ENCODE assay signal across 16 cellular contexts in the genomic region with DNA sequence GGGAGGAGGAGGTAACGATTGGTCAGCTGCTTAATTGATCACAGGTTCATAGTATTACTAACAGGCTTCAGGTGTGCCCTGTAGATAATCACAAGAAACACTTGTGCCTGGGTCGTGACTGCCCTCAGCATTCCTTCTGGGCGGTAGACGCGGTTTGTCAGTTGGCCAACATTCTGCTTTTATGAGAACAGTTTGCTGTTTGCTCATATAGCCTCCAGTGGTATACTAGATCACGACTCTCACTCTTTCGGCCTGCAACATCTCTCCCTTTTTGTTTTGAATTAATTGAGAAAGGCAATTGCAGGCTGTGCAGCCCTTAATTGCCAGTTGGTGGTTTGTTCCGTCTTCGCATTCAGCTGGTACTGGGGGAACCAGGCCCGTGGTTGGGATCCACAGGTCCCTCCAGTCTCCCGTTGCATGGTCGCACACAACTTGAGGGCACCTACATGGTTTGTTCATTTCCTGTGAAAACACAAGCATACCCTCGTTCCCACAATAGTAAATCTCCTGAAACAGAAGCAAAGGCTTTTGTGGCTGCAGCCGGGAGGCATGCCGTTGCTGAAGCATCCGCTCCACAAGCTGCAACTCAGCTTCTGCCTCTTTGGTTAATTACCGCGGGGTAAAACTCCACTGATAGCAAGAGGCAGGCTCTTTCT. TPM values are rescaled to one million over a fixed set of nuclear protein-coding genes. Genes with fewer than 3 reads are reported as not detected.
DNase-seq lines count a peak whose midpoint lies in the region.
"Had no signal": no experiment of that assay in that cellular context is flagged by ENCODE, and none has a peak within 500 bp of the region (broad histone marks: within the 10 kb centered on the region; RNA-seq: fewer than 3 reads in every experiment).

No MANE protein-coding gene starts in this region.

- no peak overlapping the region for H2BK5ac ChIP-seq in neuronal stem cell (ENCODE audit: low read length)

- H3K4ac ChIP-seq in neuronal stem cell (ENCODE audit: low read length): no peak overlapping the region

- peaks cover 0 to 4% of the 10 kb centered on the region in 2 donors for H3K4me1 ChIP-seq in neuronal stem cell (ENCODE audit: control insufficient read depth in 2 of 2, insufficient read depth in 1 of 2, low read depth in 1 of 2, low read length in 2 of 2)

- no peak overlapping the region for H3K18ac ChIP-seq in neuronal stem cell (ENCODE audit: low read length)

- no peaks in the 10 kb centered on the region for H3K36me3 ChIP-seq in H7 (replicated peaks; ENCODE audit: control insufficient read depth, insufficient read depth, low read length)
- no peaks in the 10 kb centered on the region for H3K36me3 ChIP-seq in neuronal stem cell (replicated peaks in 1 of 2; ENCODE audit: control insufficient read depth in 2 of 2, insufficient read depth in 2 of 2, low read length in 2 of 2)

- H2BK120ac ChIP-seq in neuronal stem cell (ENCODE audit: low read depth, low read length): no peak overlapping the region

- H3K27ac ChIP-seq in neuronal stem cell (replicated peaks; ENCODE audit: low read length): peak overlapping the region; percentile 41
- H3K27ac ChIP-seq: dorsolateral prefrontal cortex had no signal

- no peak overlapping the region for H3K14ac ChIP-seq in neuronal stem cell (ENCODE audit: low read length)

- peaks cover 7% of the 10 kb centered on the region for H3K4me1 Mint-ChIP-seq in T-helper 2 cell treated with Interferon-gamma antibody and Interleukin-4, amounts not matched to agents 5 μg/mL and 100 μg/mL, for 36 hours (ENCODE audit: low read depth)
- H3K4me1 Mint-ChIP-seq in activated naive CD8-positive, alpha-beta T cell treated with anti-CD3 and anti-CD28 coated beads for 36 hours: peaks cover 13% of the 10 kb centered on the region

- H3K9me3 ChIP-seq in neuronal stem cell (replicated peaks in 1 of 2; ENCODE audit: control insufficient read depth in 2 of 2, insufficient read depth in 1 of 2, low read depth in 1 of 2, low read length in 2 of 2): peaks cover 3 to 6% of the 10 kb centered on the region in 2 donors

- H3K4me2 ChIP-seq in neuronal stem cell (ENCODE audit: insufficient read depth, low read length, poor library complexity, severe bottlenecking): no peak overlapping the region

- H3K4me3 ChIP-seq in H7 (ENCODE audit: insufficient read depth, low read depth, low read length) (no peak overlapping the region), neuronal stem cell (ENCODE audit: low read length in 2 of 2) (no peak overlapping the region)
- H3K4me3 ChIP-seq: dorsolateral prefrontal cortex had no signal

- H3K4me3 Mint-ChIP-seq in T-helper 2 cell treated with Interferon-gamma antibody and Interleukin-4, amounts not matched to agents 5 μg/mL and 100 μg/mL, for 36 hours: peak overlapping the region; percentile 47
- peak overlapping the region; percentile 20 for H3K4me3 Mint-ChIP-seq in activated naive CD8-positive, alpha-beta T cell treated with anti-CD3 and anti-CD28 coated beads for 36 hours

- no peak overlapping the region for H3K9ac ChIP-seq in neuronal stem cell (ENCODE audit: low read depth, low read length, poor library complexity)

- no peak overlapping the region for H2AFZ ChIP-seq in neuronal stem cell (ENCODE audit: low read length)

- no peak overlapping the region for H4K8ac ChIP-seq in neuronal stem cell (ENCODE audit: low read depth, low read length)

- H2BK15ac ChIP-seq in neuronal stem cell (ENCODE audit: low read length): no peak overlapping the region

- no peaks in the 10 kb centered on the region for H3K27me3 ChIP-seq in H7 (ENCODE audit: control insufficient read depth, insufficient read depth, low read length)
- peaks cover 0 to 12% (median 0%) of the 10 kb centered on the region in 3 experiments for H3K27me3 ChIP-seq in neuronal stem cell (ENCODE audit: control insufficient read depth in 3 of 3, insufficient read depth in 3 of 3, low read depth in 1 of 3, low read length in 3 of 3)
- H3K27me3 ChIP-seq: dorsolateral prefrontal cortex had no signal

- H4K91ac ChIP-seq in neuronal stem cell (ENCODE audit: low read depth, low read length, poor library complexity): no peak overlapping the region

- H3K23ac ChIP-seq in neuronal stem cell (ENCODE audit: low read depth, low read length, poor library complexity): no peak overlapping the region

- peaks cover 18% of the 10 kb centered on the region for H3K27me3 Mint-ChIP-seq in T-helper 2 cell treated with Interferon-gamma antibody and Interleukin-4, amounts not matched to agents 5 μg/mL and 100 μg/mL, for 36 hours (ENCODE audit: low read depth)
- no peaks in the 10 kb centered on the region for H3K27me3 Mint-ChIP-seq in activated naive CD8-positive, alpha-beta T cell treated with anti-CD3 and anti-CD28 coated beads for 36 hours
- H3K27me3 Mint-ChIP-seq: naive B cell had no signal

- DNase-seq in T-helper 2 cell treated with Interferon-gamma antibody and Interleukin-4, amounts not matched to agents 5 μg/mL and 100 μg/mL, for 36 hours (ENCODE audit: low spot score): no peak
- no peak for DNase-seq in T-helper 2 cell
- DNase-seq in H7: peak; percentile 24
- no peak for DNase-seq in activated naive CD8-positive, alpha-beta T cell treated with anti-CD3 and anti-CD28 coated beads for 36 hours
- no peak for DNase-seq in neuronal stem cell (ENCODE audit: low spot score)
- no peak for DNase-seq in Ammon's horn (ENCODE audit: low spot score)
- DNase-seq in stimulated activated CD4-positive, alpha-beta T cell treated with anti-CD3 and anti-CD28 coated beads, Interleukin-4, amount 100 ng/mL, for 4 hours: no peak
- DNase-seq in hippocampal formation (lab: John Stamatoyannopoulos, UW): no peak
- DNase-seq: amygdala, DMS 273 treated with DMSO at 0.1 percent for 48 hours, GOT3, naive B cell, NCI-H1436 treated with DMSO at 0.1 percent for 48 hours, NCI-H82 had no signal

- peak overlapping the region; percentile 24 for H3K27ac Mint-ChIP-seq in T-helper 2 cell treated with Interferon-gamma antibody and Interleukin-4, amounts not matched to agents 5 μg/mL and 100 μg/mL, for 36 hours
- no peak overlapping the region for H3K27ac Mint-ChIP-seq in activated naive CD8-positive, alpha-beta T cell treated with anti-CD3 and anti-CD28 coated beads for 36 hours

- H2AK5ac ChIP-seq in neuronal stem cell (ENCODE audit: low read depth, low read length): no peak overlapping the region

- no peaks in the 10 kb centered on the region for H3K36me3 Mint-ChIP-seq in T-helper 2 cell treated with Interferon-gamma antibody and Interleukin-4, amounts not matched to agents 5 μg/mL and 100 μg/mL, for 36 hours (ENCODE audit: low read depth)
- peaks cover 3% of the 10 kb centered on the region for H3K36me3 Mint-ChIP-seq in activated naive CD8-positive, alpha-beta T cell treated with anti-CD3 and anti-CD28 coated beads for 36 hours

- no peak overlapping the region for H2BK12ac ChIP-seq in neuronal stem cell (ENCODE audit: low read length)

- no CpG with 5 or more reads among the region's 18 CpGs for WGBS in neuronal stem cell (ENCODE audit: extremely low coverage in 2 of 2, insufficient read length in 2 of 2, insufficient replicate concordance in 1 of 2), 2 donors

- no peaks in the 10 kb centered on the region for H3K79me1 ChIP-seq in neuronal stem cell (ENCODE audit: low read depth, low read length)

- peaks cover 5% of the 10 kb centered on the region for H3K9me3 Mint-ChIP-seq in T-helper 2 cell treated with Interferon-gamma antibody and Interleukin-4, amounts not matched to agents 5 μg/mL and 100 μg/mL, for 36 hours
- H3K9me3 Mint-ChIP-seq in activated naive CD8-positive, alpha-beta T cell treated with anti-CD3 and anti-CD28 coated beads for 36 hours: peaks cover 9% of the 10 kb centered on the region

RNA-seq across cellular contexts. Expression of gene GPR17, which starts 30.3 kb away (rescaled TPM):
- not detected in 2 replicates for total RNA-seq in H7 (2014; rRNA removed; shearing (Covaris generic))
- total RNA-seq in activated naive CD8-positive, alpha-beta T cell treated with anti-CD3 and anti-CD28 coated beads for 36 hours: not detected
- 0.06 TPM for polyA plus RNA-seq in neuronal stem cell (2013, experiment 1 of 2)
- polyA plus RNA-seq in neuronal stem cell (2013, experiment 2 of 2): 0.04 TPM
- total RNA-seq: kidney epithelial cell had no signal

RNA-seq across cellular contexts. Expression of gene LIMS2, which starts 59.7 kb away (rescaled TPM):
- total RNA-seq in H7 (2014; rRNA removed; shearing (Covaris generic)): 0.33 and 1.4 TPM in 2 replicates
- total RNA-seq in activated naive CD8-positive, alpha-beta T cell treated with anti-CD3 and anti-CD28 coated beads for 36 hours: 10 to 100 TPM; 14.6 to 15.8 TPM
- polyA plus RNA-seq in neuronal stem cell (2013, experiment 1 of 2): 2.1 TPM
- 1.6 TPM for polyA plus RNA-seq in neuronal stem cell (2013, experiment 2 of 2)
